9 cellular contexts compared by ENCODE assay signal in genomic region chr5:129904102-129904666, GRCh38. TPM values are rescaled to one million over a fixed set of nuclear protein-coding genes. Genes with fewer than 3 reads are reported as not detected.
DNase-seq lines count a peak whose midpoint lies in the region; ATAC-seq, FAIRE-seq and TF ChIP-seq lines count a peak whose summit lies in the region.
"Had no signal": no experiment of that assay in that cellular context is flagged by ENCODE, and none has a peak within 500 bp of the region (broad histone marks: within the 10 kb centered on the region; RNA-seq: fewer than 3 reads in every experiment).

TSS of gene CHSY3 (plus strand) at chr5:129904465.

- peak within 1 kb of the TSS; percentile 88 for H3K4me3 Mint-ChIP-seq in CD4-positive, alpha-beta T cell

- no peaks in the 10 kb centered on the region for H3K36me3 ChIP-seq in hepatocyte (replicated peaks; ENCODE audit: insufficient read depth, low read depth)

- peaks cover 17% of the 10 kb centered on the region for H3K79me2 ChIP-seq in hepatocyte

- no peak for TF ChIP-seq CTCF in CD4-positive, alpha-beta T cell (IDR thresholded peaks at IDR 0.05)
- TF ChIP-seq CTCF in astrocyte of the spinal cord (IDR thresholded peaks at IDR 0.05; ENCODE audit: low read depth, low read length) (no peak), hepatocyte (IDR thresholded peaks at IDR 0.05; ENCODE audit: poor library complexity) (no peak)

- peak; percentile 68 for ATAC-seq in CD4-positive, alpha-beta T cell (ENCODE audit: poor library complexity)
- peak; percentile 51 for ATAC-seq in GM19395 (IDR thresholded peaks at IDR 0.05; ENCODE audit: unreplicated experiment)
- ATAC-seq in HG03460 (IDR thresholded peaks at IDR 0.05; ENCODE audit: unreplicated experiment) = peak; percentile 70

- FAIRE-seq in RCC 7860 (lab: Jason Lieb, UNC) = no peak

- peaks cover 51% of the 10 kb centered on the region for H3K27me3 ChIP-seq in CD4-positive, alpha-beta T cell (ENCODE audit: control insufficient read depth, insufficient read depth, low read length)
- no peaks in the 10 kb centered on the region for H3K27me3 ChIP-seq in hepatocyte

- H3K27ac ChIP-seq in CD4-positive, alpha-beta T cell (ENCODE audit: low read depth, low read length) = no peak within 1 kb of the TSS
- H3K27ac ChIP-seq in hepatocyte = peak within 1 kb of the TSS; percentile 85

- intact Hi-C loops in CD4-positive, alpha-beta T cell (cut with DNase I, micrococcal nuclease) = no loop called here
- intact Hi-C loops in posterior cingulate gyrus (cut with DNase I) = loop anchor here (5.0 kb wide), 1 partner anchor 238 kb away; no protein-coding TSS in a partner anchor

- H2AFZ ChIP-seq in hepatocyte = peak within 1 kb of the TSS; percentile 97

- H3K4me3 ChIP-seq in astrocyte of the spinal cord (ENCODE audit: low read depth, low read length) (peak within 1 kb of the TSS; percentile 61), hepatocyte (peak within 1 kb of the TSS; percentile 86)

- no peaks in the 10 kb centered on the region for H3K9me2 ChIP-seq in hepatocyte (replicated peaks; ENCODE audit: insufficient read depth)

- H3K9me3 ChIP-seq in CD4-positive, alpha-beta T cell (ENCODE audit: control insufficient read depth, low read length) = no peaks in the 10 kb centered on the region
- no peaks in the 10 kb centered on the region for H3K9me3 ChIP-seq in hepatocyte (ENCODE audit: low read depth)

- no peaks in the 10 kb centered on the region for H4K20me1 ChIP-seq in hepatocyte (ENCODE audit: insufficient read depth, poor library complexity, severe bottlenecking)

- H3K27ac Mint-ChIP-seq in CD4-positive, alpha-beta T cell = no peak within 1 kb of the TSS

- CTCF ChIA-PET in CD4-positive, alpha-beta T cell (lab: Charles Lee) = no interaction called here

- H3K4me1 Mint-ChIP-seq in CD4-positive, alpha-beta T cell (ENCODE audit: low read depth) = peaks cover 20% of the 10 kb centered on the region

- peaks cover 61% of the 10 kb centered on the region for H3K27me3 Mint-ChIP-seq in CD4-positive, alpha-beta T cell

- no peaks in the 10 kb centered on the region for H3K9me3 Mint-ChIP-seq in CD4-positive, alpha-beta T cell

- no peaks in the 10 kb centered on the region for H3K4me1 ChIP-seq in hepatocyte (ENCODE audit: insufficient read depth)

- POLR2A ChIA-PET in CD4-positive, alpha-beta T cell (lab: Charles Lee) = no interaction called here

- in situ Hi-C loops in astrocyte of the spinal cord (cut with HindIII; ENCODE audit: low sequenced_read_pairs) = no loop called here

- WGBS in hepatocyte (ENCODE audit: low lambda C conversion rate, missing lambda C conversion rate) = 0% methylated on average over 13 of the region's 62 CpGs

- peak within 1 kb of the TSS; percentile 96 for H3K4me2 ChIP-seq in hepatocyte

- no peaks in the 10 kb centered on the region for H3K36me3 Mint-ChIP-seq in CD4-positive, alpha-beta T cell (ENCODE audit: low read depth)

- DNase-seq in CD4-positive, alpha-beta T cell = peak in 5 of 10 experiments; percentile 0 to 34 (median 6)
- DNase-seq in RCC 7860 (ENCODE audit: low spot score) (peak; percentile 51), astrocyte of the spinal cord (ENCODE audit: low read depth, low spot score) (peak; percentile 86), hepatocyte (ENCODE audit: low spot score) (peak; percentile 93), posterior cingulate gyrus (peak; percentile 70 to 98 (median 88)), GF-D8 (lab: John Stamatoyannopoulos, UW) (no peak)

RNA-seq across cellular contexts. Expression of gene CHSY3, which starts in this region (rescaled TPM):
- not detected for total RNA-seq in CD4-positive, alpha-beta T cell
- 22.4 and 23.6 TPM in 2 replicates for total RNA-seq in hepatocyte
- polyA plus RNA-seq in hepatocyte = 16.0 and 18.1 TPM in 2 replicates
- total RNA-seq: T-helper 2 cell treated with Interferon-gamma antibody and Interleukin-4, amounts not matched to agents 100 ng/mL and 5 ng/mL, for 36 hours had no signal

Comparison
In these comparisons a context has a peak if more than half of its experiments do, and no peak if none do; other contexts are left out.
1. RNA of gene CHSY3 (total RNA-seq): 22.4 to 23.6 TPM in hepatocyte; not detected in CD4-positive, alpha-beta T cell; every median in the first group is over 10 times any median in the second.
2. Peak in ATAC-seq in CD4-positive, alpha-beta T cell; RNA of the gene not detected or under 1 TPM.
3. Peak in every context shown above with its lines, with median percentiles within 50 percentile points of each other: ATAC-seq.